12 cellular contexts compared by ENCODE assay signal in the genomic region with DNA sequence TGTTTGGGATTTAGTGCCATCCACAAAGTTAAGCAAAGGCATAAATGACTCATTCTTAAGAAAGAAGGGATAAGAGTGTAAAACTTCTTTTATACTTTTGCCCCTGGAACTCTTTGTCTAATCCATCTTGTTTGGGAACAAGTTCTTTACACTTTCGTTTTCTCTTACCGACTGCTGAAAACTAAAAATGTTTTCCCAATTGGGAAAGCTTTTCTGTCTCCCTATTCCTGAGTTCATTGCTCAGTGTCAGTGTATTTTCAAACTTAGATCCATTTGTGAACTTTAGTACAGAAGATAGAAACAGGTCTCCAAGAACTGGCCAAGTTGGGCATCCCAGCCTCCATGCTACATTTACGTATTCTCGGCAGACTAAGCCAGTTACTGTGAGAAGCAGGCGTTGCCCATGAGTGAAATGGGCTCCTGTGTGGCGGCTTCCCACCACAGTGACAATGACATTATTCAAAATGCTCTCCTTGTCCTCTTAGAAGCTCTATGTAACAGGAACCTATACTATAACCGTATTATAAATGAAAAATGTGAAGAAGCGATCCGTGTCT. TPM values are rescaled to one million over a fixed set of nuclear protein-coding genes. Genes with fewer than 3 reads are reported as not detected.
DNase-seq lines count a peak whose midpoint lies in the region; TF ChIP-seq lines count a peak whose summit lies in the region.
"Had no signal": no experiment of that assay in that cellular context is flagged by ENCODE, and none has a peak within 500 bp of the region (broad histone marks: within the 10 kb centered on the region; RNA-seq: fewer than 3 reads in every experiment).

No MANE protein-coding gene starts in this region.

- H3K36me3 Mint-ChIP-seq in nephron progenitor cell (ENCODE audit: low read depth) = peaks cover 14% of the 10 kb centered on the region
- H3K36me3 Mint-ChIP-seq: CD8-positive, alpha-beta T cell had no signal

- H3K36me3 ChIP-seq in esophagus (ENCODE audit: control insufficient read depth in 2 of 2, insufficient read depth in 2 of 2, low read length in 1 of 2) = no peaks in the 10 kb centered on the region
- no peaks in the 10 kb centered on the region for H3K36me3 ChIP-seq in transverse colon

- peak overlapping the region; percentile 96 for H3K27ac ChIP-seq in RWPE1
- peak overlapping the region; percentile 80 to 86 for H3K27ac ChIP-seq in esophagus (ENCODE audit: low read depth in 2 of 2, low read length in 1 of 2)
- H3K27ac ChIP-seq in transverse colon = peak overlapping the region; percentile 30 to 70 (median 57)

- no peaks in the 10 kb centered on the region for H3K9me3 ChIP-seq in esophagus (ENCODE audit: control insufficient read depth in 2 of 2, insufficient read depth in 1 of 2, low read depth in 1 of 2, low read length in 1 of 2)
- H3K9me3 ChIP-seq in transverse colon = no peaks in the 10 kb centered on the region

- H3K4me1 ChIP-seq in esophagus (ENCODE audit: control insufficient read depth in 2 of 2, insufficient read depth in 2 of 2, low read length in 1 of 2) = peaks cover 6 to 20% of the 10 kb centered on the region in 2 donors
- peaks cover 0 to 42% (median 17%) of the 10 kb centered on the region in 4 donors for H3K4me1 ChIP-seq in transverse colon

- no peak for TF ChIP-seq POLR2A in transverse colon (IDR thresholded peaks at IDR 0.05)

- TF ChIP-seq CTCF in RWPE1 (conservative IDR thresholded peaks at IDR 0.05; ENCODE audit: low read depth) = no peak
- no peak for TF ChIP-seq CTCF in nephron progenitor cell (IDR thresholded peaks at IDR 0.05)
- TF ChIP-seq CTCF in transverse colon (IDR thresholded peaks at IDR 0.05) = no peak

- peak overlapping the region; percentile 88 for H3K27ac Mint-ChIP-seq in nephron progenitor cell
- H3K27ac Mint-ChIP-seq: CD8-positive, alpha-beta T cell had no signal

- intact Hi-C loops in transverse colon (cut with DNase I; ENCODE audit: low total_unique reads) = no loop called here

- H3K4me1 Mint-ChIP-seq in nephron progenitor cell = peaks cover 82% of the 10 kb centered on the region

- H3K4me3 ChIP-seq in esophagus (ENCODE audit: low read depth in 1 of 2, low read length in 2 of 2) (peak overlapping the region in 1 of 2 donors; percentile 27), transverse colon (peak overlapping the region in 1 of 4 donors; percentile 15)

- in situ Hi-C loops in transverse colon (cut with MboI; ENCODE audit: low pct_ligation_motif_present in 1 of 4, low pct_unique_long_range_greater_than_20kb in 1 of 4, low sequenced_read_pairs in 3 of 4) = loop anchor here in 2 of 4 donors (25.0 kb wide), 2 partner anchors 139 to 339 kb away; partner anchors contain the start of gene TCF7L1 (in 1 of the 2)

- no peak for DNase-seq in RWPE1 (ENCODE audit: low spot score)
- DNase-seq in nephron progenitor cell = no peak
- no peak for DNase-seq in transverse colon
- DNase-seq in Kasumi-1 (lab: John Stamatoyannopoulos, UW) = no peak
- no peak for DNase-seq in activated CD8-positive, alpha-beta memory T cell treated with anti-CD3 and anti-CD28 coated beads, Interleukin-2, amount 50 U/mL, for 4 hours
- DNase-seq in effector CD8-positive, alpha-beta T cell (lab: John Stamatoyannopoulos, UW) = no peak
- DNase-seq: activated naive CD4-positive, alpha-beta T cell; CD8-positive, alpha-beta T cell; hippocampal formation; NCI-H2081 treated with DMSO at 0.1 percent for 48 hours; SHP77 treated with DMSO at 0.1 percent for 48 hours had no signal

- TF ChIP-seq EP300 in transverse colon (IDR thresholded peaks at IDR 0.05; ENCODE audit: low read depth) = no peak

- POLR2A ChIA-PET in RWPE1 (lab: Yijun Ruan, JAX; ENCODE audit: low non-redundant PET) = no interaction called here

- 43 to 60% methylated on average over 9 of the region's 9 CpGs for WGBS in esophagus, 2 donors
- 76 to 82% methylated on average over 9 of the region's 9 CpGs for WGBS in transverse colon (ENCODE audit: low coverage in 1 of 2), 2 donors

- no peaks in the 10 kb centered on the region for H3K27me3 ChIP-seq in esophagus (ENCODE audit: control insufficient read depth in 1 of 2, insufficient read depth in 2 of 2, low read length in 2 of 2)
- H3K27me3 ChIP-seq in transverse colon = no peaks in the 10 kb centered on the region

- H3K4me3 Mint-ChIP-seq in nephron progenitor cell = no peak overlapping the region
- H3K4me3 Mint-ChIP-seq: CD8-positive, alpha-beta T cell had no signal

- no peaks in the 10 kb centered on the region for H3K9me3 Mint-ChIP-seq in nephron progenitor cell
- H3K9me3 Mint-ChIP-seq: CD8-positive, alpha-beta T cell had no signal

- CTCF ChIA-PET in RWPE1 (lab: Yijun Ruan, JAX) = interaction anchor here (0.6 kb wide), 1 partner anchor 9 kb away, joined by 3 read pairs; no protein-coding TSS in a partner anchor

- H3K27me3 Mint-ChIP-seq in nephron progenitor cell (ENCODE audit: low read depth, poor library complexity) = peaks cover 9% of the 10 kb centered on the region

RNA-seq across cellular contexts. Expression of gene TGOLN2, which starts 51.7 kb away (rescaled TPM):
- polyA plus RNA-seq in esophagus = 10 to 100 TPM; 13.1 to 15.1 TPM
- total RNA-seq in transverse colon = 100 to 1,000 TPM; 113 to 234 (median 232) TPM
